Comparison of ENCODE assay signal across 8 cellular contexts in the genomic region with DNA sequence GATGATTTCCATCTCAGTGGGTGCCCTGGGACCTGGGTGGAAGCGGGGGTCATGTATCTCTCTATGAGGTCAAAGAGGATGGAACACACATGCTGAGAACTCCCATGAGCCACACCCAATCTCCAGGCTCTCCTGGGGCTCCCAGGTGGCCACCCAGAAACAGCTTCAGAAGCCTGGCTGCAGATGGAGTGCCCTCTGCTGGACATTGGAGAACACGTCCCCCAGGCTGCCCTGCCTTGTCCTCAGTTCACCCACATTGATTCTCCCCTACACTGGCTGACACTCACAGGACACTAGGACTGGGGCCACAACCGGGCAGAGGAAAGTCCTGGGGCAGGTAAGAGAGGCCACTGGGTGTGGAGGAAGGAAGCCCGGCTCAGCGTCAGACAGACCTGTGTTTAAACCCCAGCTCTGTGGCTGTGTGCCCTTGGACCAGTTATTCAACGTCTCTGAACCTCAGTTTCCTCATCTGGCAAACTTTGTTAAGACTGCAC. TPM values are rescaled to one million over a fixed set of nuclear protein-coding genes. Genes with fewer than 3 reads are reported as not detected.
A peak's percentile ranks its signal among the peaks of the same experiment; 100 is the strongest.
DNase-seq lines count a peak whose midpoint lies in the region; ATAC-seq, FAIRE-seq and TF ChIP-seq lines count a peak whose summit lies in the region.

No MANE protein-coding gene starts in this region.

- H3K27me3 ChIP-seq in CD8-positive, alpha-beta T cell (ENCODE audit: insufficient read depth, low read length): no peaks in the 10 kb centered on the region
- H3K27me3 ChIP-seq in Panc1 (ENCODE audit: control insufficient read depth, insufficient read depth, low read length): no peaks in the 10 kb centered on the region
- no peaks in the 10 kb centered on the region for H3K27me3 ChIP-seq in upper lobe of right lung

- H3K36me3 Mint-ChIP-seq in CD8-positive, alpha-beta T cell: peaks cover 7% of the 10 kb centered on the region
- H3K36me3 Mint-ChIP-seq in activated T-cell treated with anti-CD3 and anti-CD28 coated beads, Interleukin-2, amount 50 U/mL, for 72 hours (ENCODE audit: insufficient read depth in 2 of 2): no peaks in the 10 kb centered on the region
- peaks cover 10% of the 10 kb centered on the region for H3K36me3 Mint-ChIP-seq in osteocyte (ENCODE audit: unreplicated experiment)

- no TSS peak for BruUV-seq in Panc1 (replicated peaks; lab: Mats Ljungman, UMichigan)

- no peak overlapping the region for H3K4me3 Mint-ChIP-seq in CD8-positive, alpha-beta T cell
- H3K4me3 Mint-ChIP-seq in activated T-cell treated with anti-CD3 and anti-CD28 coated beads, Interleukin-2, amount 50 U/mL, for 72 hours: no peak overlapping the region
- H3K4me3 Mint-ChIP-seq in osteocyte (ENCODE audit: unreplicated experiment): no peak overlapping the region

- in situ Hi-C loops in Panc1 (cut with HindIII; ENCODE audit: low pct_unique_long_range_greater_than_20kb, low sequenced_read_pairs): no loop called here

- POLR2A ChIA-PET in CD8-positive, alpha-beta T cell (lab: Charles Lee): interaction anchor here (1.0 to 4.3 kb wide), 6 partner anchors 10 to 73 kb away, joined by 3 to 37 read pairs (median 6); a partner anchor contains a TSS
- POLR2A ChIA-PET in Panc1 (lab: Charles Lee): interaction anchor here (0.6 kb wide), 2 partner anchors 256 to 264 kb away, joined by 6 to 10 read pairs; no protein-coding TSS in a partner anchor

- FAIRE-seq in HTR-8/SVneo (lab: Jason Lieb, UNC): no peak

- no peaks in the 10 kb centered on the region for H3K9me3 Mint-ChIP-seq in CD8-positive, alpha-beta T cell
- H3K9me3 Mint-ChIP-seq in activated T-cell treated with anti-CD3 and anti-CD28 coated beads, Interleukin-2, amount 50 U/mL, for 72 hours: no peaks in the 10 kb centered on the region
- no peaks in the 10 kb centered on the region for H3K9me3 Mint-ChIP-seq in osteocyte (ENCODE audit: unreplicated experiment)

- peak; percentile 87 for TF ChIP-seq CTCF in CD8-positive, alpha-beta T cell (IDR thresholded peaks at IDR 0.05)
- TF ChIP-seq CTCF in Panc1 (IDR thresholded peaks at IDR 0.05): peak; percentile 91
- TF ChIP-seq CTCF in fibroblast of pulmonary artery (IDR thresholded peaks at IDR 0.05; ENCODE audit: low read length, missing control alignments): peak; percentile 97
- TF ChIP-seq CTCF in osteocyte (IDR thresholded peaks at IDR 0.05): peak; percentile 93
- peak; percentile 88 for TF ChIP-seq CTCF in upper lobe of right lung (IDR thresholded peaks at IDR 0.05)

- no peak overlapping the region for H3K27ac Mint-ChIP-seq in CD8-positive, alpha-beta T cell
- H3K27ac Mint-ChIP-seq in activated T-cell treated with anti-CD3 and anti-CD28 coated beads, Interleukin-2, amount 50 U/mL, for 72 hours: peak overlapping the region; percentile 5
- peak overlapping the region; percentile 50 for H3K27ac Mint-ChIP-seq in osteocyte (ENCODE audit: unreplicated experiment)

- CTCF ChIA-PET in CD8-positive, alpha-beta T cell (lab: Charles Lee): interaction anchor here (1.1 to 64.7 kb wide), 5 partner anchors 8 to 56 kb away, joined by 3 to 2176 read pairs (median 8); a partner anchor contains a TSS
- CTCF ChIA-PET in Panc1 (lab: Charles Lee): interaction anchor here (0.7 to 2.7 kb wide), 6 partner anchors 8 to 38 kb away, joined by 3 to 13 read pairs (median 7); a partner anchor contains a TSS

- H3K4me1 ChIP-seq in CD8-positive, alpha-beta T cell (ENCODE audit: insufficient read depth, low read length): peaks cover 19% of the 10 kb centered on the region
- H3K4me1 ChIP-seq in Panc1 (ENCODE audit: control insufficient read depth, insufficient read depth, low read length) (peaks cover 32% of the 10 kb centered on the region), upper lobe of right lung (peaks cover 19% of the 10 kb centered on the region)

- H3K27ac ChIP-seq in CD8-positive, alpha-beta T cell (ENCODE audit: low read depth, low read length): no peak overlapping the region
- H3K27ac ChIP-seq in Panc1 (ENCODE audit: low read length): peak overlapping the region; percentile 59
- H3K27ac ChIP-seq in upper lobe of right lung: no peak overlapping the region

- H3K9me3 ChIP-seq in CD8-positive, alpha-beta T cell (ENCODE audit: low read length): no peaks in the 10 kb centered on the region
- H3K9me3 ChIP-seq in Panc1 (ENCODE audit: control insufficient read depth, insufficient read depth, low read depth, low read length): no peaks in the 10 kb centered on the region
- no peaks in the 10 kb centered on the region for H3K9me3 ChIP-seq in upper lobe of right lung

- DNase-seq in CD8-positive, alpha-beta T cell: peak; percentile 53 to 81 (median 72)
- peak; percentile 55 for DNase-seq in HTR-8/SVneo (ENCODE audit: insufficient read length, low spot score)
- peak; percentile 58 for DNase-seq in Panc1 (ENCODE audit: low read depth, low spot score)
- DNase-seq in activated T-cell treated with anti-CD3 and anti-CD28 coated beads, Interleukin-2, amount 50 U/mL, for 72 hours: peak; percentile 82 to 83
- peak; percentile 81 for DNase-seq in fibroblast of pulmonary artery (ENCODE audit: low read depth)
- peak; percentile 89 for DNase-seq in osteocyte (ENCODE audit: extremely low spot score, unreplicated experiment)
- DNase-seq in upper lobe of right lung: peak; percentile 82

- ATAC-seq in CD8-positive, alpha-beta T cell: no peak
- ATAC-seq in Panc1 (peak; percentile 71), upper lobe of right lung (peak; percentile 75), GM21447 (IDR thresholded peaks at IDR 0.05; ENCODE audit: unreplicated experiment) (no peak)
- ATAC-seq in activated T-cell treated with anti-CD3 and anti-CD28 coated beads, Interleukin-2, amount 50 U/mL, for 72 hours (replicated peaks in 1 of 2): peak; percentile 28 to 31

- H3K27me3 Mint-ChIP-seq in CD8-positive, alpha-beta T cell (ENCODE audit: low read depth): no peaks in the 10 kb centered on the region
- no peaks in the 10 kb centered on the region for H3K27me3 Mint-ChIP-seq in activated T-cell treated with anti-CD3 and anti-CD28 coated beads, Interleukin-2, amount 50 U/mL, for 72 hours (ENCODE audit: low read depth)
- no peaks in the 10 kb centered on the region for H3K27me3 Mint-ChIP-seq in osteocyte (ENCODE audit: unreplicated experiment)

- H3K4me3 ChIP-seq in CD8-positive, alpha-beta T cell (ENCODE audit: low read depth, low read length): no peak overlapping the region
- no peak overlapping the region for H3K4me3 ChIP-seq in Panc1 (ENCODE audit: low read depth in 2 of 2, low read length in 2 of 2)
- H3K4me3 ChIP-seq in fibroblast of pulmonary artery (replicated peaks; ENCODE audit: low read depth, low read length): no peak overlapping the region
- H3K4me3 ChIP-seq in upper lobe of right lung: no peak overlapping the region

- peaks cover 27% of the 10 kb centered on the region for H3K4me1 Mint-ChIP-seq in CD8-positive, alpha-beta T cell (ENCODE audit: low read depth)
- H3K4me1 Mint-ChIP-seq in activated T-cell treated with anti-CD3 and anti-CD28 coated beads, Interleukin-2, amount 50 U/mL, for 72 hours (ENCODE audit: low read depth): peaks cover 29% of the 10 kb centered on the region
- peaks cover 33% of the 10 kb centered on the region for H3K4me1 Mint-ChIP-seq in osteocyte (ENCODE audit: unreplicated experiment)

- intact Hi-C loops in CD8-positive, alpha-beta T cell (cut with DNase I, micrococcal nuclease): loop anchor here (1.0 to 10.0 kb wide), 5 partner anchors 20 to 197 kb away; a partner anchor contains a TSS
- intact Hi-C loops in Panc1 (cut with micrococcal nuclease; ENCODE audit: unreplicated experiment) (loop anchor here (2.0 kb wide), 1 partner anchor 39 kb away; no protein-coding TSS in a partner anchor), upper lobe of right lung (cut with DNase I) (loop anchor here (10.0 kb wide), 1 partner anchor 47 kb away; a partner anchor contains a TSS)

- H3K36me3 ChIP-seq in CD8-positive, alpha-beta T cell (ENCODE audit: insufficient read depth, low read length): no peaks in the 10 kb centered on the region
- H3K36me3 ChIP-seq in Panc1 (ENCODE audit: control insufficient read depth, insufficient read depth, low read length) (no peaks in the 10 kb centered on the region), upper lobe of right lung (no peaks in the 10 kb centered on the region)

RNA-seq across cellular contexts. Expression of a gene that starts 4.5 kb away (rescaled TPM):
- total RNA-seq in CD8-positive, alpha-beta T cell: 10 to 100 TPM; 25.1 to 29.1 TPM
- total RNA-seq in Panc1 (2021; ENCODE audit: unreplicated experiment) (32.7 TPM), osteocyte (18.5 and 22.7 TPM in 2 replicates), upper lobe of right lung (21.6 TPM)
- polyA plus RNA-seq in Panc1 (2012; ENCODE audit: insufficient read length): 37.2 TPM
- 10 to 100 TPM; 31.3 to 36.3 TPM for total RNA-seq in activated T-cell treated with anti-CD3 and anti-CD28 coated beads, Interleukin-2, amount 50 U/mL, for 72 hours

RNA-seq across cellular contexts. Expression of a gene that starts 6.2 kb away (rescaled TPM):
- total RNA-seq in CD8-positive, alpha-beta T cell: 10 to 100 TPM; 20.8 to 29.4 TPM
- total RNA-seq in Panc1 (2021; ENCODE audit: unreplicated experiment) (1,518 TPM), osteocyte (1,199 and 1,246 TPM in 2 replicates), upper lobe of right lung (340 TPM)
- 2,763 TPM for polyA plus RNA-seq in Panc1 (2012; ENCODE audit: insufficient read length)
- 100 to 1,000 TPM; 303 to 803 TPM for total RNA-seq in activated T-cell treated with anti-CD3 and anti-CD28 coated beads, Interleukin-2, amount 50 U/mL, for 72 hours

RNA-seq across cellular contexts. Expression of a gene that starts 15.2 kb away (rescaled TPM):
- total RNA-seq in CD8-positive, alpha-beta T cell: 1 to 10 TPM; 7.3 to 7.4 TPM
- 50.5 TPM for total RNA-seq in Panc1 (2021; ENCODE audit: unreplicated experiment)
- polyA plus RNA-seq in Panc1 (2012; ENCODE audit: insufficient read length): 64.5 TPM
- total RNA-seq in activated T-cell treated with anti-CD3 and anti-CD28 coated beads, Interleukin-2, amount 50 U/mL, for 72 hours: 10 to 100 TPM; 25.4 to 28.6 TPM
- total RNA-seq in osteocyte: 103 and 105 TPM in 2 replicates
- total RNA-seq in upper lobe of right lung: 85.0 TPM

RNA-seq across cellular contexts. Expression of a gene that starts 23.1 kb away (rescaled TPM):
- 1 to 10 TPM; 2.4 to 3.2 TPM for total RNA-seq in CD8-positive, alpha-beta T cell
- 17.6 TPM for total RNA-seq in Panc1 (2021; ENCODE audit: unreplicated experiment)
- polyA plus RNA-seq in Panc1 (2012; ENCODE audit: insufficient read length): 14.6 TPM
- 10 to 100 TPM; 14.8 to 17.2 TPM for total RNA-seq in activated T-cell treated with anti-CD3 and anti-CD28 coated beads, Interleukin-2, amount 50 U/mL, for 72 hours
- total RNA-seq in osteocyte: 16.5 and 16.6 TPM in 2 replicates
- total RNA-seq in upper lobe of right lung: 6.1 TPM

RNA-seq across cellular contexts. Expression of a gene that starts 42.1 kb away (rescaled TPM):
- 10 to 100 TPM; 51.5 to 52.9 TPM for total RNA-seq in CD8-positive, alpha-beta T cell
- 6.8 TPM for total RNA-seq in Panc1 (2021; ENCODE audit: unreplicated experiment)
- polyA plus RNA-seq in Panc1 (2012; ENCODE audit: insufficient read length): 6.8 TPM
- 100 to 1,000 TPM in 1 of 2 donors, 10 to 100 TPM in 1; 99.0 to 103 TPM for total RNA-seq in activated T-cell treated with anti-CD3 and anti-CD28 coated beads, Interleukin-2, amount 50 U/mL, for 72 hours
- total RNA-seq in osteocyte: 6.9 and 8.3 TPM in 2 replicates
- 28.3 TPM for total RNA-seq in upper lobe of right lung

Comparison
In these comparisons a context has a peak if more than half of its experiments do, and no peak if none do; other contexts are left out.
1. ATAC-seq: peak in Panc1 (single experiment), activated T-cell treated with anti-CD3 and anti-CD28 coated beads, Interleukin-2, amount 50 U/mL, for 72 hours (2 of 2) and upper lobe of right lung (single experiment); none in CD8-positive, alpha-beta T cell (single experiment) and GM21447 (single experiment).
2. RNA of a gene that starts 6.2 kb away (total RNA-seq): 1,518 TPM in Panc1 (single experiment), 1,199 to 1,246 TPM in osteocyte, 303 to 803 TPM in activated T-cell treated with anti-CD3 and anti-CD28 coated beads, Interleukin-2, amount 50 U/mL, for 72 hours and 340 TPM in upper lobe of right lung (single experiment); 20.8 to 29.4 TPM in CD8-positive, alpha-beta T cell; every median in the first group is over 4 times any median in the second.
3. Peak in every context shown above with its lines, with median percentiles within 50 percentile points of each other: DNase-seq and CTCF ChIP-seq.